Comparison of ENCODE assay signal across 28 cellular contexts in the genomic region with DNA sequence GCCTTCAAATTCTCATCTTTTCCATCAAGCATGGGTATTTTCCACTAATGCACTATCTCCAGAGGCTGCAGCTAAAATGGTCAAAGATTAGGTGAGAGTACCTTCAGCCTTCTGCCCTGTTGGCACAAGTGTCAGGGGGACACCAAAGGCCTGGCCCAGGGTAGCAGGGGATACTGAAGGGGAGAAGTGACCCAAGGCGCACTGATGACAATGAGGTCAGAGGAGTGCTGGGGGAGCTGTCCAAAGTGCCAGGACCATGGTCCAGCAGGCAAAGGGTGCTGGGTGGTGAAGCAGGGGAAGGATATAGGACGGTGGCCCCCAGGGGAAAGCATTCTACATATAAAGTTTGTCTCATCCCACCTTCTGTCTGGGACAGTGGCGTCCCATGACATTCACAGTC.
"Had no signal": no experiment of that assay in that cellular context is flagged by ENCODE, and none has a peak within 500 bp of the region (broad histone marks: within the 10 kb centered on the region; RNA-seq: fewer than 3 reads in every experiment).

No MANE protein-coding gene starts in this region.

- H3K27ac ChIP-seq: left lung, lower lobe of right lung, pancreas, prostate gland, skin epidermis, stomach, testis, thyroid gland, transverse colon, upper lobe of left lung, vagina had no signal

- H3K27me3 ChIP-seq: left lung, stomach, testis, thyroid gland, transverse colon, upper lobe of left lung, vagina had no signal

- DNase-seq: hypothalamus; kidney glomerular epithelial cell; left cardiac atrium; left lung; lower lobe of right lung; mammary epithelial cell; mesenchymal stem cell; naive B cell; nucleus accumbens; pancreas; posterior cingulate gyrus; retina; right cardiac atrium; stimulated activated CD4-positive, alpha-beta T cell treated with anti-CD3 and anti-CD28 coated beads, Interleukin-12 subunit alpha, Interleukin-12 subunit beta, amount 100 ng/mL, for 4 hours; stimulated activated CD4-positive, alpha-beta T cell treated with anti-CD3 and anti-CD28 coated beads, Interleukin-15, amount 100 ng/mL, for 24 hours; stimulated activated CD4-positive, alpha-beta T cell treated with anti-CD3 and anti-CD28 coated beads, Interleukin-2, amount 100 ng/mL, for 24 hours; stimulated activated CD4-positive, alpha-beta T cell treated with anti-CD3 and anti-CD28 coated beads, Interleukin-4, amount 100 ng/mL, for 1 hour; stimulated activated naive B cell treated with anti-CD40 and anti-IgM and Interleukin-4, amounts not matched to agents 10 μg/mL and 1 μg/mL and 100 μg/mL, for 72 hours; stimulated activated naive CD8-positive, alpha-beta T cell treated with anti-CD3 and anti-CD28 coated beads, Interleukin-15, Interleukin-2, amounts not matched to agents 100 U/mL and 50 U/mL, for 24 hours; stomach; testis; thyroid gland; transverse colon; upper lobe of left lung had no signal

- H3K36me3 ChIP-seq: left lung, lower lobe of right lung, pancreas, prostate gland, stomach, thyroid gland, transverse colon, upper lobe of left lung, vagina had no signal

- H3K9me3 ChIP-seq: left lung, lower lobe of right lung, pancreas, prostate gland, stomach, testis, thyroid gland, transverse colon, upper lobe of left lung, vagina had no signal

- ATAC-seq: left cardiac atrium; left lung; lower lobe of right lung; pancreas; right cardiac atrium; sciatic nerve; stimulated activated naive B cell treated with anti-CD40 and anti-IgM and Interleukin-4, amounts not matched to agents 10 μg/mL and 1 μg/mL and 100 μg/mL, for 72 hours; stimulated activated naive CD8-positive, alpha-beta T cell treated with anti-CD3 and anti-CD28 coated beads, Interleukin-15, Interleukin-2, amounts not matched to agents 100 U/mL and 50 U/mL, for 24 hours had no signal

- H3K4me3 ChIP-seq: left lung, lower lobe of right lung, pancreas, prostate gland, skin epidermis, stomach, testis, thyroid gland, transverse colon, upper lobe of left lung, vagina had no signal

- H3K4me1 ChIP-seq: left lung, lower lobe of right lung, pancreas, prostate gland, stomach, testis, thyroid gland, transverse colon, upper lobe of left lung, vagina had no signal
